In the genomic region with DNA sequence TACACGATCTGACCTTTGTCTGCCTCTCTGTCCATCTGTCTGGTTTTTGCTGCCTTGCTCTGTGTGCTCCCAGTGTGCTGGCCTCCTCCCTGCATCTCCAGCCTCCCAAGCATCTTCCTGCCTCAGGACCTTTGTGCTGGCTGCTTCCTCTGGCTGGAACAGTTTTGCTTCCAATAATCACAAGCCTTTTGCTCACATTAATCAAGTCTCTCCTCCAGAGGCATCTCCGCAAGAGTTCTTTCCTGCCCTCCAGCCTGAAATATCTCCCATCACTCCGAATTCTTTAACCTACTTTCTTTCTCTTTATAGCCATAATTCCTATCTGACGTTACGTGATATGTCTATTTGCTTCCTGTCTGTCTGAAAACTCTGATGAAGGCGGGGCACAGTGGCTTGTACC, we compare ENCODE assay signal across 18 cellular contexts.
"Had no signal": no experiment of that assay in that cellular context is flagged by ENCODE, and none has a peak within 500 bp of the region (broad histone marks: within the 10 kb centered on the region; RNA-seq: fewer than 3 reads in every experiment).

No MANE protein-coding gene starts in this region.

- DNase-seq: activated T-cell treated with anti-CD3 and anti-CD28 coated beads, Interleukin-2, amount 50 U/mL, for 1 hour; caudate nucleus; effector memory CD4-positive, alpha-beta T cell; esophagus squamous epithelium; head of caudate nucleus; hypothalamus; left ventricle myocardium superior; naive thymus-derived CD4-positive, alpha-beta T cell; stimulated activated CD4-positive, alpha-beta T cell treated with anti-CD3 and anti-CD28 coated beads, Interleukin-4, amount 100 ng/mL, for 24 hours; stimulated activated naive CD4-positive, alpha-beta T cell treated with Interleukin-2 at 50 U/mL for 16 hours; T-helper 1 cell had no signal

- H3K36me3 ChIP-seq: adrenal gland, ascending aorta, brain microvascular endothelial cell, esophagus squamous epithelium, gastroesophageal sphincter, prostate gland had no signal

- H3K27ac Mint-ChIP-seq: activated naive CD8-positive, alpha-beta T cell; activated T-helper 17 cell treated with anti-CD3 and anti-CD28 coated beads, Interleukin-2, amount 50 U/mL, for 72 hours; naive thymus-derived CD4-positive, alpha-beta T cell had no signal

- H3K4me1 Mint-ChIP-seq: activated T-helper 17 cell treated with anti-CD3 and anti-CD28 coated beads, Interleukin-2, amount 50 U/mL, for 72 hours; naive thymus-derived CD4-positive, alpha-beta T cell had no signal

- H3K9me3 Mint-ChIP-seq: activated T-helper 17 cell treated with anti-CD3 and anti-CD28 coated beads, Interleukin-2, amount 50 U/mL, for 72 hours had no signal

- ATAC-seq: activated T-helper 17 cell treated with anti-CD3 and anti-CD28 coated beads, Interleukin-2, amount 50 U/mL, for 72 hours; gastroesophageal sphincter; left ventricle myocardium superior; naive thymus-derived CD4-positive, alpha-beta T cell had no signal

- H3K4me3 Mint-ChIP-seq: activated naive CD8-positive, alpha-beta T cell; activated T-helper 17 cell treated with anti-CD3 and anti-CD28 coated beads, Interleukin-2, amount 50 U/mL, for 72 hours; naive thymus-derived CD4-positive, alpha-beta T cell had no signal

- H3K9me3 ChIP-seq: adrenal gland, ascending aorta, esophagus squamous epithelium, gastroesophageal sphincter, prostate gland had no signal

- H3K36me3 Mint-ChIP-seq: activated naive CD8-positive, alpha-beta T cell had no signal

- H3K4me1 ChIP-seq: adrenal gland, ascending aorta, esophagus squamous epithelium, gastroesophageal sphincter, prostate gland had no signal

- H3K4me3 ChIP-seq: adrenal gland, ascending aorta, esophagus squamous epithelium, gastroesophageal sphincter, prostate gland had no signal

- H3K27me3 ChIP-seq: adrenal gland, ascending aorta, brain microvascular endothelial cell had no signal

- H3K27ac ChIP-seq: ascending aorta, brain microvascular endothelial cell, esophagus squamous epithelium, gastroesophageal sphincter, prostate gland had no signal
